In the genomic region with DNA sequence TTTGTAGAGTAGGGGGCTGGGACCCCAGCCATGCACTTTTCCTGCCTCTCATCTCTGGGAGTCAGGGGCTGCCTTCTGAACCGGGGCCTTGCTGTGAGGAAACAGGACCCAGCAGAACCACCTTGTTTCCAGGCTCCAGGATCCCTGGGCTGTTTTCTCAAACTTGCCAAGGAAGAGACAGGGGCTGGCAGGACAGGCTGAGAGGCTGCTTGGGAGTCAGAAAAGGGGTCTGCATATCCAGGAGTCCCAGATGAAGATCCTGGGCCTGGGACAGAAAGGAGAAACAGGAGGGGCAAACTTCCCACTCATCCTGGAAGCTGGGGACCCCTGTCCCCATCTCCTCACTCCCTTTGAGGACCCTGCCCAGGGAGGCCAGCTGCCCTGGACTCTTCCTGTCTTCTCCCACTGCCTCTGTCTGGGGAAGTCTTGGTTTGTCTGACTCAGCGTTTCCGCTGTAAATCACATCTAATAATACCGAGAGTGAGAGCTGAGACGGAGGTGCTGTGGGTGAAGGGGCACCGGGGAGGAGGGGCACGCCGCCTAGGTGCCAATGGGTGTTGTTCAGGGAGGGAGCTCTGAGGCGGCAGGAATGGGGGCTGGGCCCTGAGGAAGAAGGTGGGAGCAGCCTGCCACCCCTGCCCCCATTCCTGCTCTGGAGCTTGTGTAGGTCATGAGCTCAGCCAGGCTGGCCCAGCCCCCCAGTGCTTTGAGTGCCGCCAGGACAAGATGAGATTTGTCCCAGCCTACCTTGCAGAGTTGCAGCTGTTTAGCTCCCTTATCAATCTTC, we compare ENCODE assay signal across 8 cellular contexts. TPM values are rescaled to one million over a fixed set of nuclear protein-coding genes. Genes with fewer than 3 reads are reported as not detected.
A peak's percentile ranks its signal among the peaks of the same experiment; 100 is the strongest.
DNase-seq lines count a peak whose midpoint lies in the region; ATAC-seq and TF ChIP-seq lines count a peak whose summit lies in the region.

No MANE protein-coding gene starts in this region.

- TF ChIP-seq CTCF in NB4 (IDR thresholded peaks at IDR 0.05; ENCODE audit: low read depth, low read length) (no peak), colonic mucosa (IDR thresholded peaks at IDR 0.05) (no peak)

- H3K9ac ChIP-seq in BLaER1 treated with 17β-estradiol and CSF1 and Interleukin-3, amounts not matched to agents 10 nM and 100 nM, result peak overlapping the region; percentile 40 to 62 (median 55)
- H3K9ac ChIP-seq in skeletal muscle tissue (ENCODE audit: low read depth in 1 of 3, low read length in 3 of 3), result peak overlapping the region; percentile 61 to 81 (median 62)
- H3K9ac ChIP-seq in colonic mucosa (ENCODE audit: low read depth in 2 of 2, low read length in 2 of 2), result peak overlapping the region in 1 of 2 donors; percentile 12

- peak overlapping the region in 6 of 10 experiments; percentile 3 to 51 (median 28); a peak in 7 of 20 replicates for H3K4me3 ChIP-seq in BLaER1 treated with 17β-estradiol and CSF1 and Interleukin-3, amounts not matched to agents 10 nM and 100 nM
- H3K4me3 ChIP-seq in NB4 (ENCODE audit: low read depth, low read length) (no peak overlapping the region), skeletal muscle tissue (ENCODE audit: low read length in 3 of 3) (peak overlapping the region; percentile 23 to 58 (median 46)), colonic mucosa (no peak overlapping the region)

- H3K4me2 ChIP-seq in BLaER1 treated with 17β-estradiol and CSF1 and Interleukin-3, amounts not matched to agents 10 nM and 100 nM, result peak overlapping the region; percentile 82 to 97 (median 93)

- intact Hi-C loops in colonic mucosa (cut with DNase I), result no loop called here

- H3K27ac ChIP-seq in BLaER1 treated with 17β-estradiol and CSF1 and Interleukin-3, amounts not matched to agents 10 nM and 100 nM, result peak overlapping the region in 10 of 11 experiments; percentile 49 to 77 (median 72); a peak in 21 of 22 replicates
- H3K27ac ChIP-seq in skeletal muscle tissue (ENCODE audit: low read depth, low read length) (peak overlapping the region; percentile 63), colonic mucosa (no peak overlapping the region)

- TF ChIP-seq POLR2A in NB4 (IDR thresholded peaks at IDR 0.05; ENCODE audit: extremely low read depth, insufficient read length), result no peak

- peaks cover 0 to 51% (median 20%) of the 10 kb centered on the region in 11 experiments; a peak in 14 of 22 replicates for H4K20me1 ChIP-seq in BLaER1 treated with 17β-estradiol and CSF1 and Interleukin-3, amounts not matched to agents 10 nM and 100 nM

- no peaks in the 10 kb centered on the region for H3K27me3 ChIP-seq in BLaER1 treated with 17β-estradiol and CSF1 and Interleukin-3, amounts not matched to agents 10 nM and 100 nM
- H3K27me3 ChIP-seq in skeletal muscle tissue (ENCODE audit: control insufficient read depth in 3 of 3, insufficient read depth in 3 of 3, low read length in 3 of 3), result peaks cover 0 to 5% (median 0%) of the 10 kb centered on the region in 3 donors
- no peaks in the 10 kb centered on the region for H3K27me3 ChIP-seq in colonic mucosa

- peak; percentile 30 for ATAC-seq in GM21360 (IDR thresholded peaks at IDR 0.05; ENCODE audit: unreplicated experiment)

- peaks cover 14 to 29% (median 17%) of the 10 kb centered on the region in 11 experiments for H3K36me3 ChIP-seq in BLaER1 treated with 17β-estradiol and CSF1 and Interleukin-3, amounts not matched to agents 10 nM and 100 nM
- H3K36me3 ChIP-seq in skeletal muscle tissue (ENCODE audit: control insufficient read depth in 3 of 3, insufficient read depth in 3 of 3, low read length in 3 of 3) (peaks cover 14 to 18% (median 15%) of the 10 kb centered on the region in 3 donors), colonic mucosa (peaks cover 3% of the 10 kb centered on the region)

- H3K9me3 ChIP-seq in BLaER1 treated with 17β-estradiol and CSF1 and Interleukin-3, amounts not matched to agents 10 nM and 100 nM (replicated peaks in 1 of 11), result no peaks in the 10 kb centered on the region
- H3K9me3 ChIP-seq in skeletal muscle tissue (ENCODE audit: control insufficient read depth in 3 of 3, low read length in 3 of 3) (no peaks in the 10 kb centered on the region), colonic mucosa (no peaks in the 10 kb centered on the region)

- DNase-seq in NB4 (ENCODE audit: low read depth), result peak; percentile 46
- peak; percentile 46 to 61 (median 53) for DNase-seq in activated CD8-positive, alpha-beta memory T cell treated with anti-CD3 and anti-CD28 coated beads for 48 hours (ENCODE audit: low read depth in 2 of 3, low spot score in 2 of 3)
- peak; percentile 80 for DNase-seq in glomerular visceral epithelial cell (ENCODE audit: extremely low spot score)
- no peak for DNase-seq in NCI-H1930 (lab: John Stamatoyannopoulos, UW)
- no peak for DNase-seq in colonic mucosa

- H3K4me1 ChIP-seq in BLaER1 treated with 17β-estradiol and CSF1 and Interleukin-3, amounts not matched to agents 10 nM and 100 nM, result peaks cover 46 to 89% (median 66%) of the 10 kb centered on the region in 10 experiments
- H3K4me1 ChIP-seq in skeletal muscle tissue (ENCODE audit: control insufficient read depth in 3 of 3, insufficient read depth in 3 of 3, low read length in 3 of 3), result peaks cover 55 to 67% (median 66%) of the 10 kb centered on the region in 3 donors
- peaks cover 3% of the 10 kb centered on the region for H3K4me1 ChIP-seq in colonic mucosa

RNA-seq across cellular contexts. Expression of gene POU3F1, which starts 16.7 kb away (rescaled TPM):
- total RNA-seq in skeletal muscle tissue, result 0.52 TPM
- not detected for total RNA-seq in colonic mucosa

RNA-seq across cellular contexts. Expression of gene UTP11, which starts 17.4 kb away (rescaled TPM):
- total RNA-seq in skeletal muscle tissue (61.1 TPM), colonic mucosa (10 to 100 TPM; 18.4 to 25.6 TPM)

RNA-seq across cellular contexts. Expression of gene FHL3, which starts 24.6 kb away (rescaled TPM):
- 58.5 TPM for total RNA-seq in skeletal muscle tissue
- total RNA-seq in colonic mucosa, result 1 to 10 TPM; 2.7 to 7.8 TPM

RNA-seq across cellular contexts. Expression of gene SF3A3, which starts 40.1 kb away (rescaled TPM):
- 53.2 TPM for total RNA-seq in skeletal muscle tissue
- 10 to 100 TPM; 31.7 to 51.9 TPM for total RNA-seq in colonic mucosa

Comparison
In these comparisons a context has a peak if more than half of its experiments do, and no peak if none do; other contexts are left out.
1. H3K4me3 ChIP-seq: peak in BLaER1 treated with 17β-estradiol and CSF1 and Interleukin-3, amounts not matched to agents 10 nM and 100 nM (6 of 10) and skeletal muscle tissue (3 of 3); none in NB4 (single experiment) and colonic mucosa (single experiment).
2. DNase-seq: peak in NB4 (single experiment), activated CD8-positive, alpha-beta memory T cell treated with anti-CD3 and anti-CD28 coated beads for 48 hours (3 of 3) and glomerular visceral epithelial cell (single experiment); none in NCI-H1930 (0 of 2) and colonic mucosa (single experiment).